8 cellular contexts compared by ENCODE assay signal in the genomic region with DNA sequence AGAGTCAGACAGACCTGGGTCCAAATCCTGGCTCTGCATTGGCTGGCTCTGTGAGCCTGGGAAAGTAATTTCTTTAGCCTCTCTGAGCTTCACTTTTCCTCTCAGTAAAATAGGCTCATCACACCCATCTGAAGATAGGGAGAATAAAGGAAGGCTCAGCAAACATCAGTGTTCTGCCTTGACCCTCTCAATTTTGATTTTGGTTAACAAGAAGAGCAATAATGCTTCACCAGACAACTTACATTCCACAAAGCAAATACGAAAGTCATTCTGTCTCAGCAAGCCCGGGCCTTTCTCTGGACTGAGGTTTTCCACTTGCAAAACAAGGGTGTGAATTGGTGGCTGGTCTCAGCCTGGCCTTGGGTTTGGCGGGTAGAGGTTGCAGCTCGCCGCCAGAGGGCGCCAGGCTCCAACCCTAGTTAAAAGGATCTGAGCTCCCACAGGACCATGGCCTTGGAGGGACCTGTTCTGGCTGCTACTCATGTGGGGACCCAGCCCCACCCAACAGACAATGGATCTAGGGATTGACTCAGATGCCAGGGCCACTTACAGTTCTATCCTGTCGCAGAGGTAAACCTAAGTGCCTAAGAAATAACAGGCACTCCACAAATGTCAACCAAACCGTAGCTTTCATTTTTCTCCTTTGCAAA. TPM values are rescaled to one million over a fixed set of nuclear protein-coding genes. Genes with fewer than 3 reads are reported as not detected.
DNase-seq lines count a peak whose midpoint lies in the region; ATAC-seq and TF ChIP-seq lines count a peak whose summit lies in the region.

No MANE protein-coding gene starts in this region.

- no peaks in the 10 kb centered on the region for H3K36me3 ChIP-seq in right lobe of liver

- peak; percentile 84 for TF ChIP-seq CTCF in coronary artery (IDR thresholded peaks at IDR 0.05)
- peak; percentile 90 to 97 (median 92) for TF ChIP-seq CTCF in right lobe of liver (IDR thresholded peaks at IDR 0.05)

- WGBS in right lobe of liver (ENCODE audit: insufficient coverage, low coverage, low lambda C conversion rate, missing lambda C conversion rate): 10% methylated on average over 8 of the region's 8 CpGs

- H3K4me3 ChIP-seq in coronary artery (no peak overlapping the region), right lobe of liver (no peak overlapping the region)

- H3K9me3 ChIP-seq in right lobe of liver: no peaks in the 10 kb centered on the region

- H3K27me3 ChIP-seq in right lobe of liver: no peaks in the 10 kb centered on the region

- DNase-seq in CMK (ENCODE audit: low read depth) (peak; percentile 40), NCI-H526 treated with DMSO at 0.1 percent for 48 hours (lab: John Stamatoyannopoulos, UW) (peak; percentile 18), coronary artery (ENCODE audit: low spot score) (peak; percentile 83), right lobe of liver (peak; percentile 84 to 89 (median 85))
- peak; percentile 80 for DNase-seq in activated CD4-positive, alpha-beta T cell treated with anti-CD3 and anti-CD28 coated beads, Interleukin-2, amount 50 U/mL, for 1 hour
- DNase-seq in stimulated activated CD4-positive, alpha-beta T cell treated with anti-CD3 and anti-CD28 coated beads, TNF-alpha, amount 100 ng/mL, for 24 hours (ENCODE audit: low read depth in 3 of 3): peak; percentile 66 to 77 (median 72)

- peak; percentile 64 for ATAC-seq in HG02763 (IDR thresholded peaks at IDR 0.05; ENCODE audit: unreplicated experiment)
- peak; percentile 91 to 98 (median 94) for ATAC-seq in right lobe of liver
- ATAC-seq in GM19324 (IDR thresholded peaks at IDR 0.05; ENCODE audit: low FRiP score, unreplicated experiment): no peak

- H3K4me1 ChIP-seq in right lobe of liver: no peaks in the 10 kb centered on the region

- no peak for TF ChIP-seq POLR2A in right lobe of liver (IDR thresholded peaks at IDR 0.05)

- intact Hi-C loops in right lobe of liver (cut with DNase I): loop anchor here (5.0 to 10.0 kb wide), 3 partner anchors 48 to 221 kb away; no protein-coding TSS in a partner anchor

- no peak overlapping the region for H3K27ac ChIP-seq in coronary artery
- H3K27ac ChIP-seq in right lobe of liver: no peak overlapping the region

RNA-seq across cellular contexts. Expression of a gene that starts 1.6 kb away (rescaled TPM):
- not detected for total RNA-seq in right lobe of liver

RNA-seq across cellular contexts. Expression of a gene that starts 9.8 kb away (rescaled TPM):
- total RNA-seq in right lobe of liver: not detected

RNA-seq across cellular contexts. Expression of a gene that starts 36.6 kb away (rescaled TPM):
- total RNA-seq in right lobe of liver: 1 to 10 TPM in 1 of 6 experiments, under 1 TPM in 2, not detected in 3; 0.13 to 1.2 (median 0.18) TPM

Comparison
In these comparisons a context has a peak if more than half of its experiments do, and no peak if none do; other contexts are left out.
1. DNase-seq: peak in every context shown above with its lines; median percentile 85 in right lobe of liver; 83 in coronary artery; 80 in activated CD4-positive, alpha-beta T cell treated with anti-CD3 and anti-CD28 coated beads, Interleukin-2, amount 50 U/mL, for 1 hour; 72 in stimulated activated CD4-positive, alpha-beta T cell treated with anti-CD3 and anti-CD28 coated beads, TNF-alpha, amount 100 ng/mL, for 24 hours; 40 in CMK; 18 in NCI-H526 treated with DMSO at 0.1 percent for 48 hours.